Comparison of ENCODE assay signal across 8 cellular contexts in the genomic region with DNA sequence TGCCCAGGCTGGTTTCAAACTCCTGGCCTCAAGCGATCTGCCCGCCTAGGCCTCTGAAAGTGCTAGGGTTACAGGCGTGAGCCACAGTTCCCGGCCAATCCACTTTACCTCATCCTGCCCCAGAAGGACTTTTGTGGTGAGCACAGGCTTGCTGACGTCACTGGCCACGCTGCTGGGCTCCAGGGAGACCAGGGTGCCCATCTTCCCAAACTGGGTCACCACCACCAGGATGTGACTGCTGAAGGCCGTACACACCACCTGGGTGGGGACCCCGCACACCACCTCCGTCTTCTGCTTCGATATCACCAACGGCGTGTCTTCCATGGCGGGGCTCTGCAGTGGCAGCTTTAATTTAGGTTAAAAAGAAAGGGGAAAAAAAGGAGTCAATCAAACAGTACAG. TPM values are rescaled to one million over a fixed set of nuclear protein-coding genes. Genes with fewer than 3 reads are reported as not detected.
A peak's percentile ranks its signal among the peaks of the same experiment; 100 is the strongest.
DNase-seq lines count a peak whose midpoint lies in the region; TF ChIP-seq lines count a peak whose summit lies in the region.

No MANE protein-coding gene starts in this region.

- TF ChIP-seq POLR2A in esophagus squamous epithelium (IDR thresholded peaks at IDR 0.05): no peak
- TF ChIP-seq POLR2A in prostate gland (IDR thresholded peaks at IDR 0.05): no peak

- WGBS in esophagus squamous epithelium, 2 donors: 36 to 60% methylated on average over 4 of the region's 13 CpGs
- WGBS in prostate gland: 80% methylated on average over 13 of the region's 13 CpGs

- H3K9me3 ChIP-seq in esophagus squamous epithelium: no peaks in the 10 kb centered on the region
- no peaks in the 10 kb centered on the region for H3K9me3 ChIP-seq in prostate gland

- H3K36me3 ChIP-seq in esophagus squamous epithelium: peaks cover 0 to 27% (median 0%) of the 10 kb centered on the region in 3 donors
- H3K36me3 ChIP-seq in prostate gland: no peaks in the 10 kb centered on the region

- H3K4me3 ChIP-seq in esophagus squamous epithelium (peak overlapping the region; percentile 83 to 98 (median 90)), prostate gland (peak overlapping the region; percentile 92 to 96)

- DNase-seq in activated CD8-positive, alpha-beta memory T cell treated with anti-CD3 and anti-CD28 coated beads for 48 hours (ENCODE audit: low read depth in 2 of 3, low spot score in 2 of 3): peak in 2 of 3 experiments; percentile 19 to 27
- DNase-seq in activated CD8-positive, alpha-beta memory T cell treated with anti-CD3 and anti-CD28 coated beads, Interleukin-2, amount 50 U/mL, for 4 hours: no peak
- DNase-seq in T1000 (lab: John Stamatoyannopoulos, UW) (peak; percentile 33), esophagus squamous epithelium (lab: John Stamatoyannopoulos, UW) (no peak), prostate gland (ENCODE audit: low spot score) (no peak), NCI-H345 (lab: John Stamatoyannopoulos, UW) (no peak), DMS 273 (lab: John Stamatoyannopoulos, UW; ENCODE audit: unreplicated experiment) (no peak), NCI-H128 (lab: John Stamatoyannopoulos, UW; ENCODE audit: unreplicated experiment) (no peak)

- intact Hi-C loops in esophagus squamous epithelium (cut with DNase I): no loop called here
- intact Hi-C loops in prostate gland (cut with DNase I): no loop called here

- TF ChIP-seq CTCF in esophagus squamous epithelium (IDR thresholded peaks at IDR 0.05): no peak
- no peak for TF ChIP-seq CTCF in prostate gland (IDR thresholded peaks at IDR 0.05)

- H3K27me3 ChIP-seq in esophagus squamous epithelium (no peaks in the 10 kb centered on the region), prostate gland (replicated peaks; ENCODE audit: insufficient read depth) (no peaks in the 10 kb centered on the region)

- H3K27ac ChIP-seq in esophagus squamous epithelium: peak overlapping the region; percentile 93 to 98 (median 97)
- H3K27ac ChIP-seq in prostate gland: no peak overlapping the region

- peaks cover 32 to 73% (median 47%) of the 10 kb centered on the region in 3 donors for H3K4me1 ChIP-seq in esophagus squamous epithelium
- peaks cover 10% of the 10 kb centered on the region for H3K4me1 ChIP-seq in prostate gland (replicated peaks)

RNA-seq across cellular contexts. Expression of a gene that starts 0.8 kb away (rescaled TPM):
- total RNA-seq in esophagus squamous epithelium (10 to 100 TPM; 44.5 to 63.6 (median 47.4) TPM), prostate gland (10 to 100 TPM; 50.0 to 51.6 TPM)

RNA-seq across cellular contexts. Expression of a gene that starts 13.0 kb away (rescaled TPM):
- total RNA-seq in esophagus squamous epithelium (100 to 1,000 TPM in 2 of 4 donors, 10 to 100 TPM in 2; 56.7 to 204 (median 98.9) TPM), prostate gland (10 to 100 TPM; 15.4 to 59.2 TPM)

RNA-seq across cellular contexts. Expression of a gene that starts 38.5 kb away (rescaled TPM):
- total RNA-seq in esophagus squamous epithelium: 10 to 100 TPM; 11.3 to 26.9 (median 18.9) TPM
- 10 to 100 TPM; 29.1 to 50.6 TPM for total RNA-seq in prostate gland

Comparison
In these comparisons a context has a peak if more than half of its experiments do, and no peak if none do; other contexts are left out.
1. DNase-seq: peak in activated CD8-positive, alpha-beta memory T cell treated with anti-CD3 and anti-CD28 coated beads for 48 hours (2 of 3) and T1000 (single experiment); none in activated CD8-positive, alpha-beta memory T cell treated with anti-CD3 and anti-CD28 coated beads, Interleukin-2, amount 50 U/mL, for 4 hours (single experiment), esophagus squamous epithelium (single experiment), prostate gland (single experiment), NCI-H345 (single experiment), DMS 273 (single experiment) and NCI-H128 (single experiment).
2. H3K27ac ChIP-seq: peak in esophagus squamous epithelium (4 of 4); none in prostate gland (0 of 2).